ENCODE assay signal across 24 cellular contexts in genomic region chr2:63898839-63899238, GRCh38. TPM values are rescaled to one million over a fixed set of nuclear protein-coding genes. Genes with fewer than 3 reads are reported as not detected.
A peak's percentile ranks its signal among the peaks of the same experiment; 100 is the strongest.
DNase-seq lines count a peak whose midpoint lies in the region; ATAC-seq, FAIRE-seq and TF ChIP-seq lines count a peak whose summit lies in the region.
"Had no signal": no experiment of that assay in that cellular context is flagged by ENCODE, and none has a peak within 500 bp of the region (broad histone marks: within the 10 kb centered on the region; RNA-seq: fewer than 3 reads in every experiment).

No MANE protein-coding gene starts in this region.

- TF ChIP-seq POLR2A in spleen (IDR thresholded peaks at IDR 0.05) = no peak

- no peak overlapping the region for H3K4me2 ChIP-seq in GM23338
- H3K4me2 ChIP-seq in astrocyte (ENCODE audit: low read length) = no peak overlapping the region

- H3K9me3 ChIP-seq in astrocyte (ENCODE audit: insufficient read depth, low read depth, low read length) = peaks cover 8% of the 10 kb centered on the region
- H3K9me3 ChIP-seq in spleen = peaks cover 0 to 24% (median 18%) of the 10 kb centered on the region in 8 donors
- H3K9me3 ChIP-seq: BE2C had no signal

- H3K27ac ChIP-seq in GM23338 (ENCODE audit: low read depth) (0 out of 2 replicates have a peak overlapping the region, but pooled peaks have one; percentile 5), astrocyte (ENCODE audit: low read depth, low read length) (no peak overlapping the region), spleen (no peak overlapping the region)

- H3K4me1 ChIP-seq in GM23338 (ENCODE audit: insufficient read depth) (no peaks in the 10 kb centered on the region), astrocyte (ENCODE audit: insufficient read depth, low read length) (no peaks in the 10 kb centered on the region), spleen (no peaks in the 10 kb centered on the region)
- H3K4me1 ChIP-seq: BE2C had no signal

- FAIRE-seq in astrocyte (lab: Jason Lieb, UNC) (no peak), urothelium cell line (lab: Jason Lieb, UNC) (peak; percentile 13)
- FAIRE-seq: GM12892, H54 had no signal

- H3K36me3 Mint-ChIP-seq in activated naive CD8-positive, alpha-beta T cell = peaks cover 27% of the 10 kb centered on the region
- H3K36me3 Mint-ChIP-seq in activated naive CD8-positive, alpha-beta T cell treated with anti-CD3 and anti-CD28 coated beads, Interleukin-2, amount 50 U/mL, for 24 hours (ENCODE audit: low read depth) = peaks cover 31% of the 10 kb centered on the region
- H3K36me3 Mint-ChIP-seq in GM23338 (ENCODE audit: low read depth) (peaks cover 35% of the 10 kb centered on the region), astrocyte (ENCODE audit: low read depth, unreplicated experiment) (peaks cover 25% of the 10 kb centered on the region)

- no peaks in the 10 kb centered on the region for H3K27me3 Mint-ChIP-seq in activated naive CD8-positive, alpha-beta T cell
- H3K27me3 Mint-ChIP-seq in activated naive CD8-positive, alpha-beta T cell treated with anti-CD3 and anti-CD28 coated beads, Interleukin-2, amount 50 U/mL, for 24 hours = no peaks in the 10 kb centered on the region
- peaks cover 15% of the 10 kb centered on the region for H3K27me3 Mint-ChIP-seq in GM23338 (ENCODE audit: insufficient read depth, low read depth, poor library complexity)
- no peaks in the 10 kb centered on the region for H3K27me3 Mint-ChIP-seq in astrocyte (ENCODE audit: low read depth, unreplicated experiment)

- H3K79me2 ChIP-seq in GM23338 (replicated peaks; ENCODE audit: insufficient read depth) (no peaks in the 10 kb centered on the region), astrocyte (ENCODE audit: insufficient read depth, low read length) (peaks cover 3% of the 10 kb centered on the region)

- H3K4me3 ChIP-seq in GM23338 = no peak overlapping the region
- no peak overlapping the region for H3K4me3 ChIP-seq in astrocyte (ENCODE audit: insufficient read depth, low read depth, low read length)
- H3K4me3 ChIP-seq in spleen = no peak overlapping the region
- H3K4me3 ChIP-seq: MG63 had no signal

- H3K9me3 Mint-ChIP-seq in activated naive CD8-positive, alpha-beta T cell (ENCODE audit: low read depth) = peaks cover 12% of the 10 kb centered on the region
- H3K9me3 Mint-ChIP-seq in activated naive CD8-positive, alpha-beta T cell treated with anti-CD3 and anti-CD28 coated beads, Interleukin-2, amount 50 U/mL, for 24 hours = peaks cover 12% of the 10 kb centered on the region
- H3K9me3 Mint-ChIP-seq in GM23338 (peaks cover 19% of the 10 kb centered on the region; the same call in 2 of the 3 replicates), astrocyte (ENCODE audit: unreplicated experiment) (peaks cover 8% of the 10 kb centered on the region)

- ATAC-seq in activated naive CD8-positive, alpha-beta T cell treated with anti-CD3 and anti-CD28 coated beads, Interleukin-2, amount 50 U/mL, for 24 hours = no peak
- no peak for ATAC-seq in GM23338

- intact Hi-C loops in spleen (cut with DNase I; ENCODE audit: low total_unique reads) = no loop called here

- no peaks in the 10 kb centered on the region for H3K9me2 ChIP-seq in GM23338 (ENCODE audit: insufficient read depth)

- no peaks in the 10 kb centered on the region for H4K20me1 ChIP-seq in GM23338 (replicated peaks; ENCODE audit: insufficient read depth)
- no peaks in the 10 kb centered on the region for H4K20me1 ChIP-seq in astrocyte (ENCODE audit: insufficient read depth, low read length)

- no peak overlapping the region for H3K4me3 Mint-ChIP-seq in activated naive CD8-positive, alpha-beta T cell
- H3K4me3 Mint-ChIP-seq in activated naive CD8-positive, alpha-beta T cell treated with anti-CD3 and anti-CD28 coated beads, Interleukin-2, amount 50 U/mL, for 24 hours = no peak overlapping the region
- H3K4me3 Mint-ChIP-seq in GM23338 (no peak overlapping the region), astrocyte (ENCODE audit: unreplicated experiment) (no peak overlapping the region)
- H3K4me3 Mint-ChIP-seq: CD14-positive monocyte had no signal

- WGBS in spleen, 5 donors = 95 to 99% (median 98%) methylated on average over 5 of the region's 5 CpGs

- peaks cover 6% of the 10 kb centered on the region; the same call in 1 of the 2 replicates for H3F3A ChIP-seq in GM23338 (replicated peaks; ENCODE audit: low read depth)

- TF ChIP-seq CTCF in GM23338 (conservative IDR thresholded peaks at IDR 0.05; ENCODE audit: low read depth in 2 of 2) (no peak), astrocyte (IDR thresholded peaks at IDR 0.05; ENCODE audit: insufficient read depth, low read depth, low read length) (no peak), spleen (IDR thresholded peaks at IDR 0.05 in 8 of 11, conservative IDR thresholded peaks at IDR 0.05 in 3 of 11) (no peak)

- H3K27me3 ChIP-seq in GM23338 (ENCODE audit: insufficient read depth) (no peaks in the 10 kb centered on the region), astrocyte (ENCODE audit: insufficient read depth, low read length) (no peaks in the 10 kb centered on the region), spleen (replicated peaks in 1 of 7) (no peaks in the 10 kb centered on the region)
- H3K27me3 ChIP-seq: BE2C, MG63 had no signal

- H3K4me1 Mint-ChIP-seq in activated naive CD8-positive, alpha-beta T cell (ENCODE audit: low read depth) = peaks cover 11% of the 10 kb centered on the region
- peaks cover 12% of the 10 kb centered on the region for H3K4me1 Mint-ChIP-seq in activated naive CD8-positive, alpha-beta T cell treated with anti-CD3 and anti-CD28 coated beads, Interleukin-2, amount 50 U/mL, for 24 hours
- H3K4me1 Mint-ChIP-seq in GM23338 (no peaks in the 10 kb centered on the region), astrocyte (ENCODE audit: low read depth, unreplicated experiment) (peaks cover 4% of the 10 kb centered on the region)
- H3K4me1 Mint-ChIP-seq: CD14-positive monocyte had no signal

- H3K36me3 ChIP-seq in GM23338 (ENCODE audit: insufficient read depth) (no peaks in the 10 kb centered on the region), astrocyte (ENCODE audit: insufficient read depth, low read length) (peaks cover 24% of the 10 kb centered on the region), spleen (peaks cover 0 to 100% (median 29%) of the 10 kb centered on the region in 6 donors)

- H2AFZ ChIP-seq in GM23338 (no peak overlapping the region), astrocyte (ENCODE audit: low read depth, low read length) (no peak overlapping the region)

- no peak for DNase-seq in activated naive CD8-positive, alpha-beta T cell treated with anti-CD3 and anti-CD28 coated beads, Interleukin-2, amount 50 U/mL, for 24 hours
- no peak for DNase-seq in GM23338 (ENCODE audit: low spot score)
- no peak for DNase-seq in astrocyte (ENCODE audit: low read depth)
- DNase-seq in urothelium cell line (ENCODE audit: low spot score) = no peak
- no peak for DNase-seq in AML-193 (lab: John Stamatoyannopoulos, UW)
- no peak for DNase-seq in spleen
- DNase-seq: BE2C, Calu3, DMS153, DND-41, KG1, MG63, NCI-H1105 treated with DMSO at 0.1 percent for 48 hours, NCI-H146, NCI-H2029, NCI-H446, NCI-H524 treated with DMSO at 0.1 percent for 48 hours, NCI-H774, Right ventricle myocardium superior, RPMI8226 had no signal

- H3K27ac Mint-ChIP-seq in activated naive CD8-positive, alpha-beta T cell = peak overlapping the region; percentile 70
- H3K27ac Mint-ChIP-seq in activated naive CD8-positive, alpha-beta T cell treated with anti-CD3 and anti-CD28 coated beads, Interleukin-2, amount 50 U/mL, for 24 hours = no peak overlapping the region
- H3K27ac Mint-ChIP-seq in GM23338 (no peak overlapping the region), astrocyte (ENCODE audit: unreplicated experiment) (peak overlapping the region; percentile 27)

- H3K9ac ChIP-seq in astrocyte (ENCODE audit: low read length) = no peak overlapping the region

TF ChIP-seq in GM23338, 12 proteins besides CTCF, POLR2A, EP300 and RAD21 (continues in another document):
- TF ChIP-seq EZH2 (IDR thresholded peaks at IDR 0.05; ENCODE audit: low read depth, unreplicated experiment) = no peak
- no peak for TF ChIP-seq EZH2phosphoT487 (IDR thresholded peaks at IDR 0.05; ENCODE audit: unreplicated experiment)
- no peak for TF ChIP-seq STAT1 (IDR thresholded peaks at IDR 0.05; ENCODE audit: unreplicated experiment)
- no peak for TF ChIP-seq JUNB (IDR thresholded peaks at IDR 0.05; ENCODE audit: unreplicated experiment)
- TF ChIP-seq REST (IDR thresholded peaks at IDR 0.05; ENCODE audit: unreplicated experiment) = no peak
- no peak for TF ChIP-seq ZNF331 (CRISPR knock-in tag; IDR thresholded peaks at IDR 0.05; ENCODE audit: low read depth)

RNA-seq across cellular contexts. Expression of gene UGP2, which starts 57.1 kb away (rescaled TPM):
- 742 and 744 TPM in 2 replicates for total RNA-seq in GM23338 (2014; rRNA removed; shearing (Covaris generic))
- polyA plus RNA-seq in GM23338 (2016; fragmentation: Nextera tagmentation; extraction: Ambion mirVana) = 906 and 943 TPM in 2 replicates
- 314 and 322 TPM in 2 replicates for total RNA-seq in astrocyte
- 100 to 1,000 TPM in 2 of 7 donors, 10 to 100 TPM in 5; 70.5 to 106 (median 91.2) TPM for total RNA-seq in spleen
- 10 to 100 TPM; 46.3 to 63.2 (median 61.0) TPM for polyA plus RNA-seq in spleen

Comparison
In these comparisons a context has a peak if more than half of its experiments do, and no peak if none do; other contexts are left out.
1. H3K27ac Mint-ChIP-seq: peak in activated naive CD8-positive, alpha-beta T cell (single experiment) and astrocyte (single experiment); none in activated naive CD8-positive, alpha-beta T cell treated with anti-CD3 and anti-CD28 coated beads, Interleukin-2, amount 50 U/mL, for 24 hours (single experiment) and GM23338 (single experiment).